In the genomic region with DNA sequence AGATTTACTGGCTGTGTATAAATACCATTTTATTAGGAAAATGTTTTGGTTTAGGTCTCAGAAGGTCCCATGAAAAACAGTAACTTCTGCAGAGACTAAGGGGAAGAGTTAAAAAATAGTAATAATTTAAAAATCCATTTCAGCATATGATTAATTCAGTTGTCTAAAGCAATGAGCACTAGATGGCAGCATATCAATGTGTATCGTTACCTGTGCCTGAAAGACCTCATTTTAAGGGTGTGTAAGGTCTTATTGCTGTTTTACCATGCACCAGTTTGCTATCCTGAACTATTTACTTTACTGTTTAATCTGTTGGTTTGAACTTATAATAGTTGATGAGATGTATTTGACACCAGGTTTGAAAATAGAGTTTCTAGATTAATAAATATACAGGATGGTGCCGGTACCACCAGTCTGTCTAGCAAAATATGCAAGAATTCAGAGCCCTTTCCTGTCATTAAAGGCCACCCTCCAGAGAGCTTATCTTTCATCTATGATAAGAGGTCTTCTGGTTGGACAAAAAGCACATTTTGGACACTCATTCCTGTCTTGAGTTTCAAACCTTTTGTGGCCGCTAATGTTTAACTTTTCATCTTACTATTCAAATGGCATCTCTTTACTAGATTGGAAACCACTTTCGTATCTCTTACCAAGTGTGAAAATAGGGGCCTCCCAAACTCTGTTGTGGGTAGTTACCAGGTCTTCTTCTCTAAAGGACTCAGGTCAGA, we compare ENCODE assay signal across 8 cellular contexts. TPM values are rescaled to one million over a fixed set of nuclear protein-coding genes. Genes with fewer than 3 reads are reported as not detected.
A peak's percentile ranks its signal among the peaks of the same experiment; 100 is the strongest.
DNase-seq lines count a peak whose midpoint lies in the region; ATAC-seq and TF ChIP-seq lines count a peak whose summit lies in the region.

No MANE protein-coding gene starts in this region.

- H3K9me3 Mint-ChIP-seq in Caco-2 (ENCODE audit: unreplicated experiment), result no peaks in the 10 kb centered on the region
- H3K9me3 Mint-ChIP-seq in activated T-helper 2 cell treated with anti-CD3 and anti-CD28 coated beads, Interferon-gamma antibody, Interleukin-2, Interleukin-4, amounts not matched to agents 10 μg/mL and 5 μg/mL and 100 μg/mL, durations not matched to agents 14 hours and 24 hours and 36 hours, result no peaks in the 10 kb centered on the region
- H3K9me3 Mint-ChIP-seq in stimulated activated naive CD8-positive, alpha-beta T cell treated with anti-CD3 and anti-CD28 coated beads, Interleukin-15, amount 100 ng/mL, for 72 hours, result no peaks in the 10 kb centered on the region

- no peaks in the 10 kb centered on the region for H3K36me3 Mint-ChIP-seq in Caco-2 (ENCODE audit: insufficient read depth, unreplicated experiment)
- peaks cover 8% of the 10 kb centered on the region for H3K36me3 Mint-ChIP-seq in activated T-helper 2 cell treated with anti-CD3 and anti-CD28 coated beads, Interferon-gamma antibody, Interleukin-2, Interleukin-4, amounts not matched to agents 10 μg/mL and 5 μg/mL and 100 μg/mL, durations not matched to agents 14 hours and 24 hours and 36 hours (ENCODE audit: low read depth)

- WGBS in right cardiac atrium, result 63% methylated on average over 4 of the region's 4 CpGs

- CTCF ChIA-PET in Caco-2 (lab: Charles Lee), result interaction anchor here (1.0 kb wide), 1 partner anchor 403 kb away, joined by 5 read pairs; no protein-coding TSS in a partner anchor

- no TSS peak for BruUV-seq in Caco-2 (replicated peaks; lab: Mats Ljungman, UMichigan)

- H3K9me3 ChIP-seq in Caco-2 (no peaks in the 10 kb centered on the region), right cardiac atrium (ENCODE audit: control insufficient read depth, low read length) (no peaks in the 10 kb centered on the region)

- DNase-seq in Caco-2 (peak in 1 of 2 experiments; percentile 35), NCI-H2171 (lab: John Stamatoyannopoulos, UW) (peak; percentile 37), right cardiac atrium (no peak), omental fat pad (ENCODE audit: low spot score) (no peak)
- no peak for DNase-seq in activated T-helper 2 cell treated with anti-CD3 and anti-CD28 coated beads, Interferon-gamma antibody, Interleukin-2, Interleukin-4, amounts not matched to agents 10 μg/mL and 5 μg/mL and 100 μg/mL, durations not matched to agents 14 hours and 24 hours and 36 hours (ENCODE audit: low spot score)
- peak; percentile 27 to 34 for DNase-seq in stimulated activated naive CD8-positive, alpha-beta T cell treated with anti-CD3 and anti-CD28 coated beads, Interleukin-15, amount 100 ng/mL, for 72 hours

- intact Hi-C loops in Caco-2 (cut with micrococcal nuclease; ENCODE audit: unreplicated experiment) (loop anchor here (1.0 to 5.0 kb wide), 6 partner anchors 17 to 811 kb away; no protein-coding TSS in a partner anchor), right cardiac atrium (cut with DNase I) (no loop called here)
- intact Hi-C loops in activated T-helper 2 cell treated with anti-CD3 and anti-CD28 coated beads, Interferon-gamma antibody, Interleukin-2, Interleukin-4, amounts not matched to agents 10 μg/mL and 5 μg/mL and 100 μg/mL, durations not matched to agents 14 hours and 24 hours and 36 hours (cut with micrococcal nuclease), result loop anchor here (1.0 to 5.0 kb wide), 8 partner anchors 14 to 811 kb away; no protein-coding TSS in a partner anchor

- H3K4me3 ChIP-seq in Caco-2 (ENCODE audit: low read depth, low read length) (no peak overlapping the region), right cardiac atrium (ENCODE audit: low read length) (no peak overlapping the region)

- H3K4me1 ChIP-seq in Caco-2 (peaks cover 24% of the 10 kb centered on the region), right cardiac atrium (ENCODE audit: control insufficient read depth, insufficient read depth, low read length) (no peaks in the 10 kb centered on the region)

- no peaks in the 10 kb centered on the region for H3K27me3 Mint-ChIP-seq in Caco-2 (ENCODE audit: insufficient read depth, unreplicated experiment)
- H3K27me3 Mint-ChIP-seq in activated T-helper 2 cell treated with anti-CD3 and anti-CD28 coated beads, Interferon-gamma antibody, Interleukin-2, Interleukin-4, amounts not matched to agents 10 μg/mL and 5 μg/mL and 100 μg/mL, durations not matched to agents 14 hours and 24 hours and 36 hours (ENCODE audit: low read depth), result no peaks in the 10 kb centered on the region
- H3K27me3 Mint-ChIP-seq in stimulated activated naive CD8-positive, alpha-beta T cell treated with anti-CD3 and anti-CD28 coated beads, Interleukin-15, amount 100 ng/mL, for 72 hours, result no peaks in the 10 kb centered on the region

- peaks cover 18% of the 10 kb centered on the region for H3K4me1 Mint-ChIP-seq in Caco-2 (ENCODE audit: low read depth, unreplicated experiment)
- H3K4me1 Mint-ChIP-seq in activated T-helper 2 cell treated with anti-CD3 and anti-CD28 coated beads, Interferon-gamma antibody, Interleukin-2, Interleukin-4, amounts not matched to agents 10 μg/mL and 5 μg/mL and 100 μg/mL, durations not matched to agents 14 hours and 24 hours and 36 hours (ENCODE audit: low read depth), result peaks cover 34% of the 10 kb centered on the region
- peaks cover 22% of the 10 kb centered on the region for H3K4me1 Mint-ChIP-seq in stimulated activated naive CD8-positive, alpha-beta T cell treated with anti-CD3 and anti-CD28 coated beads, Interleukin-15, amount 100 ng/mL, for 72 hours

- H3K36me3 ChIP-seq in Caco-2 (ENCODE audit: control insufficient read depth, insufficient read depth, low read length), result no peaks in the 10 kb centered on the region

- TF ChIP-seq CTCF in Caco-2 (IDR thresholded peaks at IDR 0.05; ENCODE audit: insufficient read depth in 1 of 2, low read depth in 1 of 2, low read length in 1 of 2, severe bottlenecking in 1 of 2, unreplicated experiment in 1 of 2) (peak; percentile 19 to 57), omental fat pad (IDR thresholded peaks at IDR 0.05) (no peak)

- POLR2A ChIA-PET in Caco-2 (lab: Charles Lee), result no interaction called here

- ATAC-seq in GM18868 (IDR thresholded peaks at IDR 0.05; ENCODE audit: unreplicated experiment) (peak; percentile 84), HG03039 (IDR thresholded peaks at IDR 0.05; ENCODE audit: unreplicated experiment) (peak; percentile 77), right cardiac atrium (peak; percentile 47 to 73), omental fat pad (ENCODE audit: low FRiP score) (no peak)
- peak; percentile 95 for ATAC-seq in stimulated activated naive CD8-positive, alpha-beta T cell treated with anti-CD3 and anti-CD28 coated beads, Interleukin-15, amount 100 ng/mL, for 72 hours

- H3K27ac Mint-ChIP-seq in Caco-2 (ENCODE audit: unreplicated experiment), result peak overlapping the region; percentile 65
- peak overlapping the region; percentile 89 for H3K27ac Mint-ChIP-seq in activated T-helper 2 cell treated with anti-CD3 and anti-CD28 coated beads, Interferon-gamma antibody, Interleukin-2, Interleukin-4, amounts not matched to agents 10 μg/mL and 5 μg/mL and 100 μg/mL, durations not matched to agents 14 hours and 24 hours and 36 hours
- peak overlapping the region in 1 of 2 donors; percentile 38 for H3K27ac Mint-ChIP-seq in stimulated activated naive CD8-positive, alpha-beta T cell treated with anti-CD3 and anti-CD28 coated beads, Interleukin-15, amount 100 ng/mL, for 72 hours

- peak overlapping the region; percentile 9 for H3K4me3 Mint-ChIP-seq in Caco-2 (ENCODE audit: unreplicated experiment)
- no peak overlapping the region for H3K4me3 Mint-ChIP-seq in activated T-helper 2 cell treated with anti-CD3 and anti-CD28 coated beads, Interferon-gamma antibody, Interleukin-2, Interleukin-4, amounts not matched to agents 10 μg/mL and 5 μg/mL and 100 μg/mL, durations not matched to agents 14 hours and 24 hours and 36 hours (ENCODE audit: low read depth)
- H3K4me3 Mint-ChIP-seq in stimulated activated naive CD8-positive, alpha-beta T cell treated with anti-CD3 and anti-CD28 coated beads, Interleukin-15, amount 100 ng/mL, for 72 hours, result peak overlapping the region; percentile 17 to 32

- no peak overlapping the region for H3K27ac ChIP-seq in right cardiac atrium (ENCODE audit: low read length)

- H3K27me3 ChIP-seq in Caco-2 (replicated peaks; ENCODE audit: control insufficient read depth, insufficient read depth, low read length) (no peaks in the 10 kb centered on the region), right cardiac atrium (ENCODE audit: control insufficient read depth, insufficient read depth) (no peaks in the 10 kb centered on the region)

RNA-seq across cellular contexts. Expression of a gene that starts 8.9 kb away (rescaled TPM):
- total RNA-seq in Caco-2 (2022) (10.4 and 11.3 TPM in 2 replicates), right cardiac atrium (10 to 100 TPM; 15.2 to 30.7 (median 16.9) TPM), omental fat pad (10 to 100 TPM; 26.3 to 59.3 (median 35.7) TPM)
- 201 and 203 TPM in 2 replicates for total RNA-seq in activated T-helper 2 cell treated with anti-CD3 and anti-CD28 coated beads, Interferon-gamma antibody, Interleukin-2, Interleukin-4, amounts not matched to agents 10 μg/mL and 5 μg/mL and 100 μg/mL, durations not matched to agents 14 hours and 24 hours and 36 hours
- polyA plus RNA-seq in right cardiac atrium, result 5.9 TPM

Comparison
In these comparisons a context has a peak if more than half of its experiments do, and no peak if none do; other contexts are left out.
1. DNase-seq: peak in NCI-H2171 (single experiment) and stimulated activated naive CD8-positive, alpha-beta T cell treated with anti-CD3 and anti-CD28 coated beads, Interleukin-15, amount 100 ng/mL, for 72 hours (2 of 2); none in activated T-helper 2 cell treated with anti-CD3 and anti-CD28 coated beads, Interferon-gamma antibody, Interleukin-2, Interleukin-4, amounts not matched to agents 10 μg/mL and 5 μg/mL and 100 μg/mL, durations not matched to agents 14 hours and 24 hours and 36 hours (single experiment), right cardiac atrium (0 of 3) and omental fat pad (single experiment).
2. CTCF ChIP-seq: peak in Caco-2 (2 of 2); none in omental fat pad (0 of 3).
3. intact Hi-C loops: an anchor here in Caco-2 (1.0 to 5.0 kb wide) and activated T-helper 2 cell treated with anti-CD3 and anti-CD28 coated beads, Interferon-gamma antibody, Interleukin-2, Interleukin-4, amounts not matched to agents 10 μg/mL and 5 μg/mL and 100 μg/mL, durations not matched to agents 14 hours and 24 hours and 36 hours (1.0 to 5.0 kb wide); none called in right cardiac atrium.